Comparison of ENCODE assay signal across 1 cellular context in genomic region chr5:68304421-68305052, GRCh38.
A peak's percentile ranks its signal among the peaks of the same experiment; 100 is the strongest.
TF ChIP-seq lines count a peak whose summit lies in the region.

No MANE protein-coding gene starts in this region.

TF ChIP-seq in K562, 482 proteins besides CTCF, POLR2A, EP300 and RAD21 (continued from another document and continues in another):
- TF ChIP-seq SMARCA4 (IDR thresholded peaks at IDR 0.05) (peak; percentile 53), TEAD4 (IDR thresholded peaks at IDR 0.05; ENCODE audit: low read length) (peak; percentile 67), TEAD4 (CRISPR knock-in tag; IDR thresholded peaks at IDR 0.05; ENCODE audit: borderline replicate concordance) (no peak), CBFA2T2 (conservative IDR thresholded peaks at IDR 0.05) (peak; percentile 62), MAZ (CRISPR knock-in tag; conservative IDR thresholded peaks at IDR 0.05 in 1 of 2, IDR thresholded peaks at IDR 0.05 in 1 of 2) (0 out of 4 replicates have a peak, but pooled peaks of 1 of the 2 experiments have one; percentile 29), TAL1 (IDR thresholded peaks at IDR 0.05) (peak; percentile 47), ZNF124 (CRISPR knock-in tag; IDR thresholded peaks at IDR 0.05) (no peak), PKNOX1 (IDR thresholded peaks at IDR 0.05) (peak; percentile 89), THRAP3 (IDR thresholded peaks at IDR 0.05; ENCODE audit: borderline replicate concordance) (no peak), PYGO2 (tag; IDR thresholded peaks at IDR 0.05) (no peak), BCLAF1 (IDR thresholded peaks at IDR 0.05; ENCODE audit: borderline replicate concordance in 1 of 2, control insufficient read depth in 1 of 2, low read depth in 2 of 2, low read length in 1 of 2) (no peak), KDM1A (IDR thresholded peaks at IDR 0.05) (peak in 1 of 2 experiments; percentile 54), ZNF347 (CRISPR knock-in tag; IDR thresholded peaks at IDR 0.05; ENCODE audit: low read depth) (no peak), CCNT2 (IDR thresholded peaks at IDR 0.05; ENCODE audit: borderline replicate concordance, extremely low read depth, insufficient read length, low read depth, low read length) (peak; percentile 29), SOX6 (IDR thresholded peaks at IDR 0.05) (peak; percentile 54; the same call in 1 of the 2 replicates), USF1 (CRISPR knock-in tag; IDR thresholded peaks at IDR 0.05) (no peak), FOXK2 (conservative IDR thresholded peaks at IDR 0.05 in 1 of 2, IDR thresholded peaks at IDR 0.05 in 1 of 2; ENCODE audit: low read depth in 2 of 2) (peak; percentile 20 to 32; a peak in 1 of 4 replicates), FOXM1 (IDR thresholded peaks at IDR 0.05; ENCODE audit: low read depth) (peak; percentile 12; the same call in 1 of the 2 replicates), FOXM1 (CRISPR knock-in tag; IDR thresholded peaks at IDR 0.05; ENCODE audit: low read depth) (no peak), RBM39 (optimal IDR thresholded peaks at IDR 0.05; ENCODE audit: low read depth, low read length) (no peak), NFIC (IDR thresholded peaks at IDR 0.05) (no peak; the same call in 1 of the 2 replicates), TBL1XR1 (IDR thresholded peaks at IDR 0.05; ENCODE audit: low read length in 2 of 2) (peak in 1 of 2 experiments; percentile 53; a peak in 2 of 4 replicates), ZNF431 (CRISPR knock-in tag; IDR thresholded peaks at IDR 0.05) (no peak), NCOR1 (IDR thresholded peaks at IDR 0.05) (peak; percentile 32; the same call in 1 of the 2 replicates), ZNF224 (CRISPR knock-in tag; IDR thresholded peaks at IDR 0.05) (no peak), ZFX (CRISPR knock-in tag; IDR thresholded peaks at IDR 0.05) (no peak), HMBOX1 (IDR thresholded peaks at IDR 0.05) (peak; percentile 51; the same call in 1 of the 2 replicates), MAFK (IDR thresholded peaks at IDR 0.05; ENCODE audit: low read length) (0 out of 2 replicates have a peak, but pooled peaks have one; percentile 14), HMG20A (CRISPR knock-in tag; conservative IDR thresholded peaks at IDR 0.05) (no peak), MECOM (CRISPR knock-in tag; IDR thresholded peaks at IDR 0.05) (peak; percentile 71; the same call in 1 of the 2 replicates), DPF2 (IDR thresholded peaks at IDR 0.05) (peak; percentile 8; the same call in 1 of the 2 replicates), KLF1 (tag; IDR thresholded peaks at IDR 0.05) (no peak), HES1 (IDR thresholded peaks at IDR 0.05; ENCODE audit: low read depth) (peak; percentile 63; the same call in 1 of the 2 replicates), JUND (IDR thresholded peaks at IDR 0.05; ENCODE audit: borderline replicate concordance, low read depth, low read length) (peak; percentile 73), JUND (tag; IDR thresholded peaks at IDR 0.05; ENCODE audit: borderline replicate concordance, low read depth, low read length) (peak; percentile 67; the same call in 2 of the 3 replicates), FOSL1 (tag; conservative IDR thresholded peaks at IDR 0.05) (peak; percentile 87)
- TF ChIP-seq, protein P1, sequence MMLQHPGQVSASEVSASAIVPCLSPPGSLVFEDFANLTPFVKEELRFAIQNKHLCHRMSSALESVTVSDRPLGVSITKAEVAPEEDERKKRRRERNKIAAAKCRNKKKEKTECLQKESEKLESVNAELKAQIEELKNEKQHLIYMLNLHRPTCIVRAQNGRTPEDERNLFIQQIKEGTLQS (IDR thresholded peaks at IDR 0.05) = peak; percentile 68
- TF ChIP-seq, protein P1 (CRISPR knock-in tag; conservative IDR thresholded peaks at IDR 0.05) = no peak
- TF ChIP-seq, protein P2, sequence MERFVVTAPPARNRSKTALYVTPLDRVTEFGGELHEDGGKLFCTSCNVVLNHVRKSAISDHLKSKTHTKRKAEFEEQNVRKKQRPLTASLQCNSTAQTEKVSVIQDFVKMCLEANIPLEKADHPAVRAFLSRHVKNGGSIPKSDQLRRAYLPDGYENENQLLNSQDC (CRISPR knock-in tag; IDR thresholded peaks at IDR 0.05) = no peak
- TF ChIP-seq, protein P3, sequence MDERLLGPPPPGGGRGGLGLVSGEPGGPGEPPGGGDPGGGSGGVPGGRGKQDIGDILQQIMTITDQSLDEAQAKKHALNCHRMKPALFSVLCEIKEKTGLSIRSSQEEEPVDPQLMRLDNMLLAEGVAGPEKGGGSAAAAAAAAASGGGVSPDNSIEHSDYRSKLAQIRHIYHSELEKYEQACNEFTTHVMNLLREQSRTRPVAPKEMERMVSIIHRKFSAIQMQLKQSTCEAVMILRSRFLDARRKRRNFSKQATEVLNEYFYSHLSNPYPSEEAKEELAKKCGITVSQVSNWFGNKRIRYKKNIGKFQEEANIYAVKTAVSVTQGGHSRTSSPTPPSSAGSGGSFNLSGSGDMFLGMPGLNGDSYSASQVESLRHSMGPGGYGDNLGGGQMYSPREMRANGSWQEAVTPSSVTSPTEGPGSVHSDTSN (CRISPR knock-in tag; IDR thresholded peaks at IDR 0.05; ENCODE audit: low read depth) = peak; percentile 51
- TF ChIP-seq, protein P3 (tag; conservative IDR thresholded peaks at IDR 0.05; ENCODE audit: low read depth) = peak; percentile 98
- TF ChIP-seq, protein P4, sequence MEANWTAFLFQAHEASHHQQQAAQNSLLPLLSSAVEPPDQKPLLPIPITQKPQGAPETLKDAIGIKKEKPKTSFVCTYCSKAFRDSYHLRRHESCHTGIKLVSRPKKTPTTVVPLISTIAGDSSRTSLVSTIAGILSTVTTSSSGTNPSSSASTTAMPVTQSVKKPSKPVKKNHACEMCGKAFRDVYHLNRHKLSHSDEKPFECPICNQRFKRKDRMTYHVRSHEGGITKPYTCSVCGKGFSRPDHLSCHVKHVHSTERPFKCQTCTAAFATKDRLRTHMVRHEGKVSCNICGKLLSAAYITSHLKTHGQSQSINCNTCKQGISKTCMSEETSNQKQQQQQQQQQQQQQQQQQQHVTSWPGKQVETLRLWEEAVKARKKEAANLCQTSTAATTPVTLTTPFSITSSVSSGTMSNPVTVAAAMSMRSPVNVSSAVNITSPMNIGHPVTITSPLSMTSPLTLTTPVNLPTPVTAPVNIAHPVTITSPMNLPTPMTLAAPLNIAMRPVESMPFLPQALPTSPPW (CRISPR knock-in tag; IDR thresholded peaks at IDR 0.05) = peak; percentile 79
- TF ChIP-seq, protein P5, sequence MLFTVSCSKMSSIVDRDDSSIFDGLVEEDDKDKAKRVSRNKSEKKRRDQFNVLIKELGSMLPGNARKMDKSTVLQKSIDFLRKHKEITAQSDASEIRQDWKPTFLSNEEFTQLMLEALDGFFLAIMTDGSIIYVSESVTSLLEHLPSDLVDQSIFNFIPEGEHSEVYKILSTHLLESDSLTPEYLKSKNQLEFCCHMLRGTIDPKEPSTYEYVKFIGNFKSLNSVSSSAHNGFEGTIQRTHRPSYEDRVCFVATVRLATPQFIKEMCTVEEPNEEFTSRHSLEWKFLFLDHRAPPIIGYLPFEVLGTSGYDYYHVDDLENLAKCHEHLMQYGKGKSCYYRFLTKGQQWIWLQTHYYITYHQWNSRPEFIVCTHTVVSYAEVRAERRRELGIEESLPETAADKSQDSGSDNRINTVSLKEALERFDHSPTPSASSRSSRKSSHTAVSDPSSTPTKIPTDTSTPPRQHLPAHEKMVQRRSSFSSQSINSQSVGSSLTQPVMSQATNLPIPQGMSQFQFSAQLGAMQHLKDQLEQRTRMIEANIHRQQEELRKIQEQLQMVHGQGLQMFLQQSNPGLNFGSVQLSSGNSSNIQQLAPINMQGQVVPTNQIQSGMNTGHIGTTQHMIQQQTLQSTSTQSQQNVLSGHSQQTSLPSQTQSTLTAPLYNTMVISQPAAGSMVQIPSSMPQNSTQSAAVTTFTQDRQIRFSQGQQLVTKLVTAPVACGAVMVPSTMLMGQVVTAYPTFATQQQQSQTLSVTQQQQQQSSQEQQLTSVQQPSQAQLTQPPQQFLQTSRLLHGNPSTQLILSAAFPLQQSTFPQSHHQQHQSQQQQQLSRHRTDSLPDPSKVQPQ (CRISPR knock-in tag; IDR thresholded peaks at IDR 0.05; ENCODE audit: borderline replicate concordance) = no peak
- TF ChIP-seq, protein P6, sequence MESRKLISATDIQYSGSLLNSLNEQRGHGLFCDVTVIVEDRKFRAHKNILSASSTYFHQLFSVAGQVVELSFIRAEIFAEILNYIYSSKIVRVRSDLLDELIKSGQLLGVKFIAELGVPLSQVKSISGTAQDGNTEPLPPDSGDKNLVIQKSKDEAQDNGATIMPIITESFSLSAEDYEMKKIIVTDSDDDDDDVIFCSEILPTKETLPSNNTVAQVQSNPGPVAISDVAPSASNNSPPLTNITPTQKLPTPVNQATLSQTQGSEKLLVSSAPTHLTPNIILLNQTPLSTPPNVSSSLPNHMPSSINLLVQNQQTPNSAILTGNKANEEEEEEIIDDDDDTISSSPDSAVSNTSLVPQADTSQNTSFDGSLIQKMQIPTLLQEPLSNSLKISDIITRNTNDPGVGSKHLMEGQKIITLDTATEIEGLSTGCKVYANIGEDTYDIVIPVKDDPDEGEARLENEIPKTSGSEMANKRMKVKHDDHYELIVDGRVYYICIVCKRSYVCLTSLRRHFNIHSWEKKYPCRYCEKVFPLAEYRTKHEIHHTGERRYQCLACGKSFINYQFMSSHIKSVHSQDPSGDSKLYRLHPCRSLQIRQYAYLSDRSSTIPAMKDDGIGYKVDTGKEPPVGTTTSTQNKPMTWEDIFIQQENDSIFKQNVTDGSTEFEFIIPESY (CRISPR knock-in tag; IDR thresholded peaks at IDR 0.05) = no peak
- TF ChIP-seq, protein P7, sequence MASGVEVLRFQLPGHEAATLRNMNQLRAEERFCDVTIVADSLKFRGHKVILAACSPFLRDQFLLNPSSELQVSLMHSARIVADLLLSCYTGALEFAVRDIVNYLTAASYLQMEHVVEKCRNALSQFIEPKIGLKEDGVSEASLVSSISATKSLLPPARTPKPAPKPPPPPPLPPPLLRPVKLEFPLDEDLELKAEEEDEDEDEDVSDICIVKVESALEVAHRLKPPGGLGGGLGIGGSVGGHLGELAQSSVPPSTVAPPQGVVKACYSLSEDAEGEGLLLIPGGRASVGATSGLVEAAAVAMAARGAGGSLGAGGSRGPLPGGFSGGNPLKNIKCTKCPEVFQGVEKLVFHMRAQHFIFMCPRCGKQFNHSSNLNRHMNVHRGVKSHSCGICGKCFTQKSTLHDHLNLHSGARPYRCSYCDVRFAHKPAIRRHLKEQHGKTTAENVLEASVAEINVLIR (CRISPR knock-in tag; IDR thresholded peaks at IDR 0.05) = no peak
